Comparison of ENCODE assay signal across 10 cellular contexts in the genomic region with DNA sequence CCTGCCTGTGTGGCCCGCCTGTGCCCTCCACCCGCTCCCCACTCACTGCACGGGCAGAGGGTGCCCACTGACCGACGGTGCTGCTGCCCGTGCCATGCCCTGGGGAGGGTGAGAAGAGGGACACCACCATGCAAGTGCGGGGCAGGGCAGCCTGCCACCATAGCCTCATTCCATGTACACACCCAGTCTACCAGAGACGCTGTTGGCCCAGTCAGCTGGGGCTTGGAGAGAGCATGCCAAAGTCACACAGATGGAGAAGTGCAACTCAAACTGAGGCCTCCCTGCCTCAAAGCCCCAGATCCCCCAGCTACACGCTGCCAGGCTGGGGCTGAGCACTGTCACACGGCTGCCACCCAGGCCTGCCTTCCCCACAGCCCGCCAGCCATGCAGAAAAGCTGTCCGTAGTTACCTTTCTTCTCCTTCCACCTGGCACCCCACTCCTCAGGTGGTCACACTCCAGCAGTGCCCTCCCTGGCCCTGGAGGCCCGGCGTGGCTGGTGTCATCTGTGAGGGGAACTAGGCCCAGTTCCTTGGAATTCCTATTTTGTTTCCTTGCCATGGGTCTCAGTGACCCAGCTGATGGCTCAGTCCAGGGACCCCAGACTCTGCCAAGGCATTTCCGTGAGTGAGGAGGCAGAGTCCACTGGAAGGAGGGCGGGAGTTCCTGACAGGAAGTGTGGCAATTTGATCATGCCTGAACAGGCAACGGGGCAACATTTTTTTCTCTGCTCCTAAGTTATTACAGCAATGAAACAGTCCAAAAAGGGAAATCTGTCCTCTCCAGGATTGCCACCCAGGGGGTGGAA. TPM values are rescaled to one million over a fixed set of nuclear protein-coding genes. Genes with fewer than 3 reads are reported as not detected.
DNase-seq lines count a peak whose midpoint lies in the region; ATAC-seq and TF ChIP-seq lines count a peak whose summit lies in the region.
"Had no signal": no experiment of that assay in that cellular context is flagged by ENCODE, and none has a peak within 500 bp of the region (broad histone marks: within the 10 kb centered on the region; RNA-seq: fewer than 3 reads in every experiment).

SLC2A9 (minus strand) TSS at position 627 of the 806 bp plus-strand sequence; CDS start at position 559, 68 bp downstream.

- peak within 1 kb of the TSS; percentile 65 for H2AK5ac ChIP-seq in neuronal stem cell (ENCODE audit: low read depth, low read length)

- H3K4me2 ChIP-seq in neuronal stem cell (ENCODE audit: insufficient read depth, low read length, poor library complexity, severe bottlenecking): no peak within 1 kb of the TSS

- ATAC-seq in body of pancreas: no peak

- no peaks in the 10 kb centered on the region for H3K79me1 ChIP-seq in neuronal stem cell (ENCODE audit: low read depth, low read length)

- POLR2A ChIA-PET in RWPE1 (lab: Yijun Ruan, JAX; ENCODE audit: low non-redundant PET): no interaction called here

- DNase-seq in Ammon's horn (ENCODE audit: low spot score) (peak; percentile 53), RWPE1 (ENCODE audit: low spot score) (peak; percentile 52), fibroblast of mammary gland (ENCODE audit: low read depth) (peak; percentile 6), neuronal stem cell (ENCODE audit: low spot score) (no peak), DMS79 treated with DMSO at 0.1 percent for 48 hours (lab: John Stamatoyannopoulos, UW) (no peak), body of pancreas (no peak), foreskin melanocyte (no peak), G401 (ENCODE audit: low spot score) (no peak)
- DNase-seq: stimulated activated naive CD4-positive, alpha-beta T cell had no signal

- no peak within 1 kb of the TSS for H3K14ac ChIP-seq in neuronal stem cell (ENCODE audit: low read length)

- H3K9ac ChIP-seq in neuronal stem cell (ENCODE audit: low read depth, low read length, poor library complexity): no peak within 1 kb of the TSS

- H3K4me1 ChIP-seq in neuronal stem cell (ENCODE audit: control insufficient read depth in 2 of 2, insufficient read depth in 1 of 2, low read depth in 1 of 2, low read length in 2 of 2): peaks cover 0 to 13% of the 10 kb centered on the region in 2 donors
- H3K4me1 ChIP-seq in body of pancreas: peaks cover 15% of the 10 kb centered on the region
- H3K4me1 ChIP-seq: SJSA1 had no signal

- H4K8ac ChIP-seq in neuronal stem cell (ENCODE audit: low read depth, low read length): no peak within 1 kb of the TSS

- H2BK5ac ChIP-seq in neuronal stem cell (ENCODE audit: low read length): peak within 1 kb of the TSS; percentile 25

- H3K27ac ChIP-seq in RWPE1: peak within 1 kb of the TSS; percentile 98
- no peak within 1 kb of the TSS for H3K27ac ChIP-seq in neuronal stem cell (replicated peaks; ENCODE audit: low read length)
- peak within 1 kb of the TSS in 2 of 4 donors; percentile 48 to 58 for H3K27ac ChIP-seq in body of pancreas
- H3K27ac ChIP-seq: SJSA1 had no signal

- H2BK15ac ChIP-seq in neuronal stem cell (ENCODE audit: low read length): peak within 1 kb of the TSS; percentile 79

- peak within 1 kb of the TSS; percentile 55 for H3K18ac ChIP-seq in neuronal stem cell (ENCODE audit: low read length)

- H3K4me3 ChIP-seq in fibroblast of mammary gland (ENCODE audit: control insufficient read depth, low read depth, low read length) (no peak within 1 kb of the TSS), neuronal stem cell (ENCODE audit: low read length in 2 of 2) (no peak within 1 kb of the TSS), body of pancreas (no peak within 1 kb of the TSS)
- H3K4me3 ChIP-seq: SJSA1 had no signal

- H4K91ac ChIP-seq in neuronal stem cell (ENCODE audit: low read depth, low read length, poor library complexity): no peak within 1 kb of the TSS

- H3K36me3 ChIP-seq in neuronal stem cell (replicated peaks in 1 of 2; ENCODE audit: control insufficient read depth in 2 of 2, insufficient read depth in 2 of 2, low read length in 2 of 2) (no peaks in the 10 kb centered on the region), body of pancreas (replicated peaks in 1 of 2; ENCODE audit: insufficient read depth in 1 of 2, low read depth in 2 of 2) (no peaks in the 10 kb centered on the region)
- H3K36me3 ChIP-seq: SJSA1 had no signal

- H3K23ac ChIP-seq in neuronal stem cell (ENCODE audit: low read depth, low read length, poor library complexity): peak within 1 kb of the TSS; percentile 6

- no peak for TF ChIP-seq POLR2A in body of pancreas (IDR thresholded peaks at IDR 0.05)

- H2BK120ac ChIP-seq in neuronal stem cell (ENCODE audit: low read depth, low read length): no peak within 1 kb of the TSS

- H3K4ac ChIP-seq in neuronal stem cell (ENCODE audit: low read length): no peak within 1 kb of the TSS

- intact Hi-C loops in body of pancreas (cut with DNase I): no loop called here

- CTCF ChIA-PET in RWPE1 (lab: Yijun Ruan, JAX): interaction anchor here (1.1 kb wide), 1 partner anchor 258 kb away, joined by 3 read pairs; no protein-coding TSS in a partner anchor

- H3K9me3 ChIP-seq in neuronal stem cell (replicated peaks in 1 of 2; ENCODE audit: control insufficient read depth in 2 of 2, insufficient read depth in 1 of 2, low read depth in 1 of 2, low read length in 2 of 2): no peaks in the 10 kb centered on the region
- no peaks in the 10 kb centered on the region for H3K9me3 ChIP-seq in body of pancreas
- H3K9me3 ChIP-seq: SJSA1 had no signal

- H2AFZ ChIP-seq in neuronal stem cell (ENCODE audit: low read length): peak within 1 kb of the TSS; percentile 53

- H3K27me3 ChIP-seq in neuronal stem cell (ENCODE audit: control insufficient read depth in 3 of 3, insufficient read depth in 3 of 3, low read depth in 1 of 3, low read length in 3 of 3): peaks cover 0 to 31% (median 3%) of the 10 kb centered on the region in 3 experiments
- H3K27me3 ChIP-seq in body of pancreas: no peaks in the 10 kb centered on the region
- H3K27me3 ChIP-seq: SJSA1 had no signal

- in situ Hi-C loops in G401 (cut with HindIII; ENCODE audit: low sequenced_read_pairs): loop anchor here (10.0 kb wide), 1 partner anchor 104 kb away; no protein-coding TSS in a partner anchor

- no peak within 1 kb of the TSS for H2BK12ac ChIP-seq in neuronal stem cell (ENCODE audit: low read length)

- TF ChIP-seq CTCF in RWPE1 (conservative IDR thresholded peaks at IDR 0.05; ENCODE audit: low read depth) (no peak), fibroblast of mammary gland (conservative IDR thresholded peaks at IDR 0.05; ENCODE audit: control insufficient read depth, insufficient read depth, low read depth, low read length) (no peak), body of pancreas (IDR thresholded peaks at IDR 0.05) (no peak)

- no CpG with 5 or more reads among the region's 17 CpGs for WGBS in neuronal stem cell (ENCODE audit: extremely low coverage in 2 of 2, insufficient read length in 2 of 2, insufficient replicate concordance in 1 of 2), 2 donors
- WGBS in body of pancreas, 2 donors: 53 to 70% methylated on average over 13 to 14 of the region's 17 CpGs

RNA-seq across cellular contexts. Expression of gene SLC2A9, which starts in this region (rescaled TPM):
- 0.06 TPM for polyA plus RNA-seq in neuronal stem cell (2013, experiment 1 of 2)
- 0.17 TPM for polyA plus RNA-seq in neuronal stem cell (2013, experiment 2 of 2)
- total RNA-seq in body of pancreas: 1 to 10 TPM; 1.6 to 8.6 TPM
- not detected in 2 replicates for total RNA-seq in G401 (2014; rRNA removed; shearing (Covaris generic))
- total RNA-seq: SJSA1 had no signal

Comparison
In these comparisons a context has a peak if more than half of its experiments do, and no peak if none do; other contexts are left out.
1. DNase-seq: peak in Ammon's horn (single experiment), RWPE1 (single experiment) and fibroblast of mammary gland (single experiment); none in neuronal stem cell (single experiment), DMS79 treated with DMSO at 0.1 percent for 48 hours (single experiment), body of pancreas (0 of 4), foreskin melanocyte (single experiment) and G401 (single experiment).